ENCODE assay signal across 17 cellular contexts in genomic region chr4:120918788-120919187, GRCh38. TPM values are rescaled to one million over a fixed set of nuclear protein-coding genes. Genes with fewer than 3 reads are reported as not detected.
DNase-seq lines count a peak whose midpoint lies in the region; ATAC-seq and TF ChIP-seq lines count a peak whose summit lies in the region.
"Had no signal": no experiment of that assay in that cellular context is flagged by ENCODE, and none has a peak within 500 bp of the region (broad histone marks: within the 10 kb centered on the region; RNA-seq: fewer than 3 reads in every experiment).

No MANE protein-coding gene starts in this region.

- H2BK120ac ChIP-seq in mesenchymal stem cell (ENCODE audit: low read depth, low read length) = no peak overlapping the region

- H2BK12ac ChIP-seq in mesenchymal stem cell (ENCODE audit: low read length in 2 of 2) = no peak overlapping the region

- no peaks in the 10 kb centered on the region for H3K36me3 Mint-ChIP-seq in activated naive CD8-positive, alpha-beta T cell
- peaks cover 2% of the 10 kb centered on the region for H3K36me3 Mint-ChIP-seq in activated naive CD8-positive, alpha-beta T cell treated with anti-CD3 and anti-CD28 coated beads for 36 hours
- no peaks in the 10 kb centered on the region for H3K36me3 Mint-ChIP-seq in type B pancreatic cell
- H3K36me3 Mint-ChIP-seq: activated CD8-positive, alpha-beta memory T cell treated with anti-CD3 and anti-CD28 coated beads, Interleukin-2, amount 10 ng/mL, durations not matched to agents 7 days and 5 days had no signal

- no peak overlapping the region for H3K4me3 Mint-ChIP-seq in activated naive CD8-positive, alpha-beta T cell
- H3K4me3 Mint-ChIP-seq in activated naive CD8-positive, alpha-beta T cell treated with anti-CD3 and anti-CD28 coated beads for 36 hours = no peak overlapping the region
- H3K4me3 Mint-ChIP-seq in type B pancreatic cell = no peak overlapping the region
- H3K4me3 Mint-ChIP-seq: activated CD8-positive, alpha-beta memory T cell treated with anti-CD3 and anti-CD28 coated beads, Interleukin-2, amount 10 ng/mL, durations not matched to agents 7 days and 5 days; naive thymus-derived CD8-positive, alpha-beta T cell had no signal

- H3K9me3 ChIP-seq in mesenchymal stem cell (ENCODE audit: control insufficient read depth, low read length) = no peaks in the 10 kb centered on the region
- no peaks in the 10 kb centered on the region for H3K9me3 ChIP-seq in thyroid gland
- H3K9me3 ChIP-seq: gastrocnemius medialis had no signal

- no peaks in the 10 kb centered on the region for H3K4me1 ChIP-seq in mesenchymal stem cell (ENCODE audit: control insufficient read depth, insufficient read depth, low read depth, low read length)
- peaks cover 20 to 28% of the 10 kb centered on the region in 2 donors for H3K4me1 ChIP-seq in thyroid gland

- H3K18ac ChIP-seq in mesenchymal stem cell (ENCODE audit: low read depth in 1 of 2, low read length in 2 of 2) = no peak overlapping the region

- no peak overlapping the region for H3K4me2 ChIP-seq in mesenchymal stem cell (ENCODE audit: low read length, poor library complexity, severe bottlenecking)

- no peak overlapping the region for H3K23ac ChIP-seq in mesenchymal stem cell (ENCODE audit: low read length in 2 of 2)

- peak overlapping the region in 1 of 2 experiments; percentile 20 for H3K4me3 ChIP-seq in mesenchymal stem cell (ENCODE audit: insufficient read depth in 1 of 2, low read depth in 1 of 2, low read length in 2 of 2)
- no peak overlapping the region for H3K4me3 ChIP-seq in thyroid gland (replicated peaks in 1 of 3)
- H3K4me3 ChIP-seq: dorsolateral prefrontal cortex, gastrocnemius medialis had no signal

- H3K4me1 Mint-ChIP-seq in activated naive CD8-positive, alpha-beta T cell (ENCODE audit: low read depth) = peaks cover 26% of the 10 kb centered on the region
- H3K4me1 Mint-ChIP-seq in activated naive CD8-positive, alpha-beta T cell treated with anti-CD3 and anti-CD28 coated beads for 36 hours = peaks cover 36% of the 10 kb centered on the region
- peaks cover 27% of the 10 kb centered on the region for H3K4me1 Mint-ChIP-seq in type B pancreatic cell (ENCODE audit: unreplicated experiment)

- no peak overlapping the region for H2AFZ ChIP-seq in mesenchymal stem cell (ENCODE audit: low read depth, low read length)

- no peak overlapping the region for H4K91ac ChIP-seq in mesenchymal stem cell (ENCODE audit: low read length)

- no peak overlapping the region for H3K27ac ChIP-seq in mesenchymal stem cell (ENCODE audit: low read length, poor library complexity, severe bottlenecking)
- peak overlapping the region; percentile 42 to 52 (median 44) for H3K27ac ChIP-seq in thyroid gland
- H3K27ac ChIP-seq: dorsolateral prefrontal cortex, gastrocnemius medialis, WERI-Rb-1 had no signal

- H3K27me3 ChIP-seq in mesenchymal stem cell (ENCODE audit: control insufficient read depth in 1 of 2, insufficient read depth in 1 of 2, low read length in 2 of 2) (no peaks in the 10 kb centered on the region), thyroid gland (no peaks in the 10 kb centered on the region)
- H3K27me3 ChIP-seq: gastrocnemius medialis had no signal

- H3K79me1 ChIP-seq in mesenchymal stem cell (replicated peaks; ENCODE audit: low read length, poor library complexity, severe bottlenecking) = peaks cover 23% of the 10 kb centered on the region

- H3K14ac ChIP-seq in mesenchymal stem cell (ENCODE audit: low read length in 2 of 2) = no peak overlapping the region

- intact Hi-C loops in thyroid gland (cut with DNase I) = no loop called here

- H3K27me3 Mint-ChIP-seq in activated naive CD8-positive, alpha-beta T cell = no peaks in the 10 kb centered on the region
- H3K27me3 Mint-ChIP-seq in activated naive CD8-positive, alpha-beta T cell treated with anti-CD3 and anti-CD28 coated beads for 36 hours = peaks cover 11% of the 10 kb centered on the region
- H3K27me3 Mint-ChIP-seq in type B pancreatic cell = no peaks in the 10 kb centered on the region

- no peak for DNase-seq in activated naive CD8-positive, alpha-beta T cell treated with anti-CD3 and anti-CD28 coated beads for 36 hours
- DNase-seq in cerebellar cortex (ENCODE audit: low spot score) (peak; percentile 7), mesenchymal stem cell (no peak), thyroid gland (peak; percentile 26 to 48), occipital lobe (lab: John Stamatoyannopoulos, UW) (no peak), type B pancreatic cell (ENCODE audit: extremely low spot score, unreplicated experiment) (no peak)
- DNase-seq: activated CD8-positive, alpha-beta memory T cell treated with anti-CD3 and anti-CD28 coated beads, Interleukin-2, amount 10 ng/mL, durations not matched to agents 7 days and 5 days; gastrocnemius medialis; naive thymus-derived CD8-positive, alpha-beta T cell; NCI-H1436; NCI-H510A treated with DMSO at 0.1 percent for 48 hours; SHP77; stimulated activated CD4-positive, alpha-beta T cell treated with anti-CD3 and anti-CD28 coated beads, Interleukin-12 subunit alpha, Interleukin-12 subunit beta, amount 100 ng/mL, for 4 hours; WERI-Rb-1 had no signal

- no peak overlapping the region for H3K4ac ChIP-seq in mesenchymal stem cell (ENCODE audit: low read depth in 1 of 2, low read length in 2 of 2)

- no peak overlapping the region for H2AK5ac ChIP-seq in mesenchymal stem cell (ENCODE audit: low read length, severe bottlenecking)

- no peak overlapping the region for H2BK5ac ChIP-seq in mesenchymal stem cell (ENCODE audit: low read depth, low read length, poor library complexity, severe bottlenecking)

- ATAC-seq in GM18873 (IDR thresholded peaks at IDR 0.05; ENCODE audit: low FRiP score, unreplicated experiment) = no peak
- ATAC-seq: activated CD8-positive, alpha-beta memory T cell treated with anti-CD3 and anti-CD28 coated beads, Interleukin-2, amount 10 ng/mL, durations not matched to agents 7 days and 5 days; gastrocnemius medialis; naive thymus-derived CD8-positive, alpha-beta T cell had no signal

- no peaks in the 10 kb centered on the region for H3K9me3 Mint-ChIP-seq in activated naive CD8-positive, alpha-beta T cell (ENCODE audit: low read depth)
- H3K9me3 Mint-ChIP-seq in activated naive CD8-positive, alpha-beta T cell treated with anti-CD3 and anti-CD28 coated beads for 36 hours = no peaks in the 10 kb centered on the region
- no peaks in the 10 kb centered on the region for H3K9me3 Mint-ChIP-seq in type B pancreatic cell
- H3K9me3 Mint-ChIP-seq: naive thymus-derived CD8-positive, alpha-beta T cell had no signal

- TF ChIP-seq CTCF in thyroid gland (IDR thresholded peaks at IDR 0.05) (no peak), type B pancreatic cell (conservative IDR thresholded peaks at IDR 0.05) (no peak)

- TF ChIP-seq POLR2A in thyroid gland (IDR thresholded peaks at IDR 0.05) = no peak

- 55% methylated on average over 2 of the region's 2 CpGs for WGBS in mesenchymal stem cell
- WGBS in thyroid gland, 2 donors = 53 to 62% methylated on average over 2 of the region's 2 CpGs

- H3K36me3 ChIP-seq in mesenchymal stem cell (ENCODE audit: control insufficient read depth in 1 of 2, insufficient read depth in 2 of 2, low read depth in 1 of 2, low read length in 2 of 2) = no peaks in the 10 kb centered on the region
- no peaks in the 10 kb centered on the region for H3K36me3 ChIP-seq in thyroid gland
- H3K36me3 ChIP-seq: gastrocnemius medialis, WERI-Rb-1 had no signal

- H3K9ac ChIP-seq in mesenchymal stem cell (ENCODE audit: low read length) = peak overlapping the region; percentile 28

- H4K8ac ChIP-seq in mesenchymal stem cell (ENCODE audit: low read length) = no peak overlapping the region

- H3K27ac Mint-ChIP-seq in activated naive CD8-positive, alpha-beta T cell = peak overlapping the region; percentile 37
- no peak overlapping the region for H3K27ac Mint-ChIP-seq in activated naive CD8-positive, alpha-beta T cell treated with anti-CD3 and anti-CD28 coated beads for 36 hours
- H3K27ac Mint-ChIP-seq in type B pancreatic cell = no peak overlapping the region
- H3K27ac Mint-ChIP-seq: activated CD8-positive, alpha-beta memory T cell treated with anti-CD3 and anti-CD28 coated beads, Interleukin-2, amount 10 ng/mL, durations not matched to agents 7 days and 5 days had no signal

- H2BK15ac ChIP-seq in mesenchymal stem cell (ENCODE audit: low read depth, poor library complexity, severe bottlenecking) = no peak overlapping the region

RNA-seq across cellular contexts. Expression of gene PRDM5, which starts 3.7 kb away (rescaled TPM):
- 1 to 10 TPM; 1.3 to 1.4 TPM for total RNA-seq in activated naive CD8-positive, alpha-beta T cell treated with anti-CD3 and anti-CD28 coated beads for 36 hours
- 3.0 TPM for polyA plus RNA-seq in mesenchymal stem cell (2013, experiment 1 of 2)
- 2.8 TPM for polyA plus RNA-seq in mesenchymal stem cell (2013, experiment 2 of 2)
- total RNA-seq in thyroid gland (10 to 100 TPM; 17.7 to 49.9 (median 44.6) TPM), occipital lobe (17.2 TPM), type B pancreatic cell (ENCODE audit: low replicate concordance) (5.9 and 15.7 TPM in 2 replicates)

Comparison
In these comparisons a context has a peak if more than half of its experiments do, and no peak if none do; other contexts are left out.
1. DNase-seq: peak in cerebellar cortex (single experiment) and thyroid gland (2 of 2); none in activated naive CD8-positive, alpha-beta T cell treated with anti-CD3 and anti-CD28 coated beads for 36 hours (single experiment), mesenchymal stem cell (single experiment), occipital lobe (single experiment) and type B pancreatic cell (single experiment).